In genomic region chr19:33715462-33715861, GRCh38 we compare ENCODE assay signal across 22 cellular contexts.
"Had no signal": no experiment of that assay in that cellular context is flagged by ENCODE, and none has a peak within 500 bp of the region (broad histone marks: within the 10 kb centered on the region; RNA-seq: fewer than 3 reads in every experiment).

No MANE protein-coding gene starts in this region.

- H3K27ac ChIP-seq: SK-N-MC had no signal

- ATAC-seq: activated CD8-positive, alpha-beta memory T cell treated with anti-CD3 and anti-CD28 coated beads, Interleukin-2, amount 10 ng/mL, durations not matched to agents 7 days and 5 days; T-cell had no signal

- H3K4me3 ChIP-seq: SK-N-MC had no signal

- DNase-seq: activated B cell treated with CpG ODN at 0.5 μM for 24 hours; activated CD4-positive, alpha-beta T cell treated with anti-CD3 and anti-CD28 coated beads for 1 hour; activated CD4-positive, alpha-beta T cell treated with anti-CD3 and anti-CD28 coated beads, Interleukin-2, amount 10 ng/mL, durations not matched to agents 24 days and 14 days; activated CD4-positive, alpha-beta T cell treated with anti-CD3 and anti-CD28 coated beads, Interleukin-2, amount 50 U/mL, for 48 hours; activated CD8-positive, alpha-beta memory T cell treated with anti-CD3 and anti-CD28 coated beads, Interleukin-2, amount 10 ng/mL, durations not matched to agents 7 days and 5 days; activated gamma-delta T cell; activated naive CD4-positive, alpha-beta T cell treated with anti-CD3 and anti-CD28 coated beads for 36 hours; activated T-cell treated with anti-CD3 and anti-CD28 coated beads, Interleukin-2, amount 50 U/mL, for 24 hours; amygdala; Kasumi-1; KBM-7; NCI-H1105 treated with DMSO at 0.1 percent for 48 hours; NCI-H1436 treated with DMSO at 0.1 percent for 48 hours; NCI-H187; NCI-H2081; NCI-H446; NCI-H524; SHP77; T-cell; T-helper 2 cell; T1000 had no signal
